Comparison of ENCODE assay signal across 20 cellular contexts in the genomic region with DNA sequence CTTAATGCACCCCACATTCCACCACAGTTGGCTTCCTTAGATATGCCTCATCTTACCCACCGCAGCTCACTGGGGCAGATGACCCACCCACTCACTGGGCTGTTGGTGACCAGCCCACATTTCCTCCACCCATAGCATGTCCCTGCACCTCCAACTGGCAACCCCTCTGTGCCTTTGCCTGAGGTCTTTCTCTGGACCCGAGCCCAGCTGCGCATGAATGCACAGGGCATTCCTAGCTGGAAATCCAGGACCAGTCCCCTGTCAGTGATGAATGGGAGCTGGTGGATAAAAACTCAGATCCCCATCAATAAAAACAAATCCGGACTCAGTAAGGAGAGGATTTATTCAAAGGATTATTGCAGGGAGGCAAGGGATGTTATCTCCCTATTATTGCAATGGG.
"Had no signal": no experiment of that assay in that cellular context is flagged by ENCODE, and none has a peak within 500 bp of the region (broad histone marks: within the 10 kb centered on the region; RNA-seq: fewer than 3 reads in every experiment).

No MANE protein-coding gene starts in this region.

- H3K4me1 ChIP-seq: SJSA1 had no signal

- H3K9me3 ChIP-seq: MG63, SJSA1 had no signal

- H3K27me3 ChIP-seq: MG63, SJSA1 had no signal

- H3K4me3 ChIP-seq: MG63, SJSA1, SK-N-MC had no signal

- DNase-seq: Karpas-422, KG1, MG63, NCI-H1092 treated with DMSO at 0.1 percent for 48 hours, NCI-H1436, NCI-H187, NCI-H2029, NCI-H2081 treated with DMSO at 0.1 percent for 48 hours, NCI-H2171, NCI-H226, NCI-H446, NCI-H510A, NCI-H524 treated with DMSO at 0.1 percent for 48 hours, NCI-H69, NCI-H774, Right ventricle myocardium superior, RPMI8226, SIG-M5 had no signal

- H3K36me3 ChIP-seq: MG63, SJSA1 had no signal

- H3K27ac ChIP-seq: SJSA1, SK-N-MC had no signal
